Comparison of ENCODE assay signal across 16 cellular contexts in genomic region chr22:41408665-41409064, GRCh38.
"Had no signal": no experiment of that assay in that cellular context is flagged by ENCODE, and none has a peak within 500 bp of the region (broad histone marks: within the 10 kb centered on the region; RNA-seq: fewer than 3 reads in every experiment).

No MANE protein-coding gene starts in this region.

- H3K9me3 Mint-ChIP-seq: activated naive CD4-positive, alpha-beta T cell treated with anti-CD3 and anti-CD28 coated beads, Interleukin-2, amount 50 U/mL, for 24 hours; natural killer cell treated with Interleukin-12 subunit alpha and Interleukin-12 subunit beta and Interleukin-15 and Interleukin-18, amount 100 ng/mL, for 72 hours; stimulated activated naive CD8-positive, alpha-beta T cell treated with anti-CD3 and anti-CD28 coated beads, Interleukin-15, amount 100 ng/mL, for 72 hours; type B pancreatic cell had no signal

- DNase-seq: activated CD4-positive, CD25-positive, alpha-beta regulatory T cell; activated effector memory CD4-positive, alpha-beta T cell treated with Interleukin-2 at 50 U/mL for 16 hours; amniotic stem cell; brain microvascular endothelial cell; foreskin fibroblast; head of caudate nucleus; nucleus accumbens; stimulated activated CD4-positive, alpha-beta T cell treated with anti-CD3 and anti-CD28 coated beads, Interleukin-4, amount 100 ng/mL, for 1 hour; stimulated activated CD8-positive, alpha-beta memory T cell treated with anti-CD3 and anti-CD28 coated beads, Interleukin-4, amount 100 ng/mL, for 48 hours; stimulated activated naive CD8-positive, alpha-beta T cell treated with anti-CD3 and anti-CD28 coated beads, Interleukin-15, amount 100 ng/mL, for 72 hours; T-helper 17 cell had no signal

- H3K27me3 ChIP-seq: brain microvascular endothelial cell had no signal

- H3K36me3 ChIP-seq: brain microvascular endothelial cell had no signal

- H3K4me3 Mint-ChIP-seq: activated naive CD4-positive, alpha-beta T cell treated with anti-CD3 and anti-CD28 coated beads, Interleukin-2, amount 50 U/mL, for 24 hours; natural killer cell treated with Interleukin-12 subunit alpha and Interleukin-12 subunit beta and Interleukin-15 and Interleukin-18, amount 100 ng/mL, for 72 hours; stimulated activated naive CD8-positive, alpha-beta T cell treated with anti-CD3 and anti-CD28 coated beads, Interleukin-15, amount 100 ng/mL, for 72 hours; T-helper 17 cell; type B pancreatic cell had no signal

- ATAC-seq: esophagus mucosa; natural killer cell treated with Interleukin-12 subunit alpha and Interleukin-12 subunit beta and Interleukin-15 and Interleukin-18, amount 100 ng/mL, for 72 hours; SK-N-SH treated with all-trans-retinoic acid at 6 μM for 48 hours; stimulated activated naive CD8-positive, alpha-beta T cell treated with anti-CD3 and anti-CD28 coated beads, Interleukin-15, amount 100 ng/mL, for 72 hours; T-helper 17 cell had no signal

- H3K27me3 Mint-ChIP-seq: activated naive CD4-positive, alpha-beta T cell treated with anti-CD3 and anti-CD28 coated beads, Interleukin-2, amount 50 U/mL, for 24 hours; natural killer cell treated with Interleukin-12 subunit alpha and Interleukin-12 subunit beta and Interleukin-15 and Interleukin-18, amount 100 ng/mL, for 72 hours; stimulated activated naive CD8-positive, alpha-beta T cell treated with anti-CD3 and anti-CD28 coated beads, Interleukin-15, amount 100 ng/mL, for 72 hours; T-helper 17 cell; type B pancreatic cell had no signal

- H3K27ac ChIP-seq: brain microvascular endothelial cell had no signal

- H3K27ac Mint-ChIP-seq: activated naive CD4-positive, alpha-beta T cell treated with anti-CD3 and anti-CD28 coated beads, Interleukin-2, amount 50 U/mL, for 24 hours; natural killer cell treated with Interleukin-12 subunit alpha and Interleukin-12 subunit beta and Interleukin-15 and Interleukin-18, amount 100 ng/mL, for 72 hours; T-helper 17 cell; type B pancreatic cell had no signal
